Comparison of ENCODE assay signal across 18 cellular contexts in the genomic region with DNA sequence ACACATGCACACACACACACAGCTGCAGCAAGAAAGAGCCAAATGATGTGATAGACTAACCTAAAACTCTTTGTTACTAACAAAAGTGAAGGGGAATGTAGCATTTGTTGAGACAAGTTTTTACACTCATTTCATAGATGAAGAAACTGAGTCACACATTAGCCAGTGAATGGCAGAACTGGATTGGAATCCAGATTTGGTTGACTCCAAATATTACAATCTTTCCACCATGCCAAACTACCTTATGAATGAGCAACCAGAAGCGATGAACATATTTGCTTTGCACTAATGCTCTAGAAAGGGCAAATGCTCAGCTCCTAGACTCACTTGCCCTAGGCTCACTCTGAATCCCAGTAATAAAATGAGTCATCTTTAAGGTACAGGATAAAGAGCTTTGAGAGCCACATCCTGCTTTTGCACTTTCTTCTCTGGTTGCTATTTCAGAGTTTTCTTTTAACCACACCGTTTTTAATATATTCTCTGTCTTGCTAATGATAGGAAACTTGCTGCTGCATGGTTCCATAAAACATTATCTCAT.
DNase-seq lines count a peak whose midpoint lies in the region; ATAC-seq, FAIRE-seq and TF ChIP-seq lines count a peak whose summit lies in the region.
"Had no signal": no experiment of that assay in that cellular context is flagged by ENCODE, and none has a peak within 500 bp of the region (broad histone marks: within the 10 kb centered on the region; RNA-seq: fewer than 3 reads in every experiment).

No MANE protein-coding gene starts in this region.

- H3K27me3 ChIP-seq in RWPE2 (ENCODE audit: insufficient read depth, poor library complexity, severe bottlenecking) = no peaks in the 10 kb centered on the region
- no peaks in the 10 kb centered on the region for H3K27me3 ChIP-seq in small intestine (ENCODE audit: control insufficient read depth in 2 of 2, insufficient read depth in 2 of 2, low read length in 2 of 2)
- H3K27me3 ChIP-seq in Karpas-422 (ENCODE audit: low read length) = no peaks in the 10 kb centered on the region
- H3K27me3 ChIP-seq: BE2C had no signal

- H2AFZ ChIP-seq in Karpas-422 (ENCODE audit: low read length) = no peak overlapping the region
- H2AFZ ChIP-seq: GM23248 had no signal

- no peak overlapping the region for H3K27ac Mint-ChIP-seq in natural killer cell treated with Interleukin-12 subunit alpha and Interleukin-12 subunit beta and Interleukin-15 and Interleukin-18, amount 100 ng/mL, for 72 hours
- H3K27ac Mint-ChIP-seq: CD4-positive, alpha-beta memory T cell had no signal

- H3K9ac ChIP-seq in Karpas-422 (ENCODE audit: low read length) = no peak overlapping the region
- H3K9ac ChIP-seq: GM23248 had no signal

- H3K9me3 ChIP-seq in RWPE2 (ENCODE audit: severe bottlenecking) (no peaks in the 10 kb centered on the region), small intestine (ENCODE audit: control insufficient read depth, low read depth) (no peaks in the 10 kb centered on the region), Karpas-422 (ENCODE audit: low read length) (no peaks in the 10 kb centered on the region)
- H3K9me3 ChIP-seq: A549, BE2C had no signal

- no peaks in the 10 kb centered on the region for H4K20me1 ChIP-seq in Karpas-422 (ENCODE audit: insufficient read depth, low read depth, low read length)

- no peak overlapping the region for H3K4me2 ChIP-seq in Karpas-422 (ENCODE audit: low read depth, low read length, poor library complexity, severe bottlenecking)
- H3K4me2 ChIP-seq: A549 had no signal

- H3K9me3 Mint-ChIP-seq in natural killer cell treated with Interleukin-12 subunit alpha and Interleukin-12 subunit beta and Interleukin-15 and Interleukin-18, amount 100 ng/mL, for 72 hours = no peaks in the 10 kb centered on the region

- no peak overlapping the region for H3K27ac ChIP-seq in RWPE2 (ENCODE audit: poor library complexity, severe bottlenecking)
- no peak overlapping the region for H3K27ac ChIP-seq in small intestine (ENCODE audit: low read depth in 1 of 2, low read length in 1 of 2)
- H3K27ac ChIP-seq in Karpas-422 (ENCODE audit: low read length) = no peak overlapping the region
- H3K27ac ChIP-seq: A549, C4-2B, GM23248 had no signal

- peak; percentile 10 for DNase-seq in M059J (ENCODE audit: low read depth)
- DNase-seq in RWPE2 (ENCODE audit: low spot score) = no peak
- peak; percentile 17 for DNase-seq in epithelial cell of esophagus (ENCODE audit: low read depth)
- DNase-seq in small intestine = peak; percentile 20
- no peak for DNase-seq in cerebellum (ENCODE audit: low spot score)
- no peak for DNase-seq in natural killer cell treated with Interleukin-12 subunit alpha and Interleukin-12 subunit beta and Interleukin-15 and Interleukin-18, amount 100 ng/mL, for 72 hours (ENCODE audit: low spot score)
- DNase-seq in Karpas-422 = no peak
- no peak for DNase-seq in NCI-H1436 (lab: John Stamatoyannopoulos, UW)
- DNase-seq: BE2C; CD4-positive, alpha-beta memory T cell; GM23248; H7 had no signal

- H3K36me3 Mint-ChIP-seq in natural killer cell treated with Interleukin-12 subunit alpha and Interleukin-12 subunit beta and Interleukin-15 and Interleukin-18, amount 100 ng/mL, for 72 hours = no peaks in the 10 kb centered on the region
- H3K36me3 Mint-ChIP-seq: CD4-positive, alpha-beta memory T cell had no signal

- ATAC-seq in RWPE2 (ENCODE audit: low read depth) = peak; percentile 54; the same call in 2 of the 3 replicates
- ATAC-seq in natural killer cell treated with Interleukin-12 subunit alpha and Interleukin-12 subunit beta and Interleukin-15 and Interleukin-18, amount 100 ng/mL, for 72 hours = no peak
- ATAC-seq: A549, HepG2 had no signal

- H3K36me3 ChIP-seq in RWPE2 (ENCODE audit: low read depth) (no peaks in the 10 kb centered on the region), small intestine (ENCODE audit: control insufficient read depth in 2 of 2, insufficient read depth in 2 of 2, low read length in 2 of 2) (no peaks in the 10 kb centered on the region), Karpas-422 (ENCODE audit: insufficient read depth, low read length) (peaks cover 67% of the 10 kb centered on the region)
- H3K36me3 ChIP-seq: BE2C had no signal

- no peak overlapping the region for H3K4me3 Mint-ChIP-seq in natural killer cell treated with Interleukin-12 subunit alpha and Interleukin-12 subunit beta and Interleukin-15 and Interleukin-18, amount 100 ng/mL, for 72 hours
- H3K4me3 Mint-ChIP-seq: CD4-positive, alpha-beta memory T cell had no signal

- no peaks in the 10 kb centered on the region for H3K9me2 ChIP-seq in Karpas-422 (replicated peaks; ENCODE audit: insufficient read depth, low read length)

- no peak for FAIRE-seq in small intestine (lab: Jason Lieb, UNC)
- FAIRE-seq: A549, G401.6, GM12891, HepG2, HTR-8/SVneo had no signal

- H3K4me3 ChIP-seq in RWPE2 (ENCODE audit: severe bottlenecking) (no peak overlapping the region), epithelial cell of esophagus (ENCODE audit: low read length) (no peak overlapping the region), small intestine (ENCODE audit: low read depth in 1 of 2, low read length in 2 of 2) (no peak overlapping the region), Karpas-422 (ENCODE audit: low read length) (no peak overlapping the region)
- H3K4me3 ChIP-seq: A549, GM23248 had no signal

- H3K27me3 Mint-ChIP-seq in natural killer cell treated with Interleukin-12 subunit alpha and Interleukin-12 subunit beta and Interleukin-15 and Interleukin-18, amount 100 ng/mL, for 72 hours = peaks cover 0 to 11% of the 10 kb centered on the region in 2 donors
- H3K27me3 Mint-ChIP-seq: CD4-positive, alpha-beta memory T cell had no signal

- WGBS in small intestine, 3 donors = 61 to 80% (median 61%) methylated on average over 2 of the region's 2 CpGs

- H3K79me2 ChIP-seq in Karpas-422 (ENCODE audit: low read length) = peaks cover 7% of the 10 kb centered on the region; the same call in 1 of the 2 replicates

- H3K4me1 Mint-ChIP-seq in natural killer cell treated with Interleukin-12 subunit alpha and Interleukin-12 subunit beta and Interleukin-15 and Interleukin-18, amount 100 ng/mL, for 72 hours (ENCODE audit: low read depth in 2 of 2) = no peaks in the 10 kb centered on the region
- H3K4me1 Mint-ChIP-seq: CD4-positive, alpha-beta memory T cell had no signal

- H3K4me1 ChIP-seq in RWPE2 (ENCODE audit: insufficient read depth, poor library complexity, severe bottlenecking) = no peaks in the 10 kb centered on the region
- no peaks in the 10 kb centered on the region for H3K4me1 ChIP-seq in small intestine (ENCODE audit: control insufficient read depth in 2 of 2, insufficient read depth in 1 of 2, low read depth in 1 of 2, low read length in 1 of 2)
- H3K4me1 ChIP-seq in Karpas-422 (ENCODE audit: low read length) = no peaks in the 10 kb centered on the region
- H3K4me1 ChIP-seq: A549 had no signal

- no peak for TF ChIP-seq CTCF in RWPE2 (IDR thresholded peaks at IDR 0.05; ENCODE audit: poor library complexity, severe bottlenecking)
- no peak for TF ChIP-seq CTCF in epithelial cell of esophagus (IDR thresholded peaks at IDR 0.05; ENCODE audit: insufficient read depth, low read depth, low read length, missing control alignments)

Comparison
In these comparisons a context has a peak if more than half of its experiments do, and no peak if none do; other contexts are left out.
1. DNase-seq: peak in M059J (single experiment), epithelial cell of esophagus (single experiment) and small intestine (single experiment); none in RWPE2 (single experiment), cerebellum (single experiment), natural killer cell treated with Interleukin-12 subunit alpha and Interleukin-12 subunit beta and Interleukin-15 and Interleukin-18, amount 100 ng/mL, for 72 hours (single experiment), Karpas-422 (single experiment) and NCI-H1436 (single experiment).